Comparison of ENCODE assay signal across 8 cellular contexts in genomic region chr13:110615322-110616102, GRCh38. TPM values are rescaled to one million over a fixed set of nuclear protein-coding genes. Genes with fewer than 3 reads are reported as not detected.
DNase-seq lines count a peak whose midpoint lies in the region; ATAC-seq and TF ChIP-seq lines count a peak whose summit lies in the region.

Gene NAXD (plus strand): TSS chr13:110615545. CDS start chr13:110615602, 57 bp downstream.

- no peaks in the 10 kb centered on the region for H3K27me3 ChIP-seq in kidney epithelial cell (ENCODE audit: control insufficient read depth, insufficient read depth, low read length)

- peak within 1 kb of the TSS; percentile 96 for H3K27ac Mint-ChIP-seq in activated CD4-positive, alpha-beta T cell treated with anti-CD3 and anti-CD28 coated beads for 36 hours

- peak within 1 kb of the TSS; percentile 92 for H3K4me3 ChIP-seq in choroid plexus epithelial cell (ENCODE audit: low read depth, low read length)
- H3K4me3 ChIP-seq in kidney epithelial cell (ENCODE audit: low read depth, low read length): peak within 1 kb of the TSS; percentile 74

- ATAC-seq in GM19025 (IDR thresholded peaks at IDR 0.05; ENCODE audit: low read depth, unreplicated experiment) (peak; percentile 75), HG03342 (IDR thresholded peaks at IDR 0.05; ENCODE audit: unreplicated experiment) (peak; percentile 82)
- ATAC-seq in activated CD4-positive, alpha-beta T cell treated with anti-CD3 and anti-CD28 coated beads for 36 hours: peak; percentile 94

- intact Hi-C loops in activated CD4-positive, alpha-beta T cell treated with anti-CD3 and anti-CD28 coated beads for 36 hours (cut with DNase I, micrococcal nuclease): loop anchor here (1.0 to 10.0 kb wide), 9 partner anchors 54 to 569 kb away; partner anchors contain the start of genes RAB20 (in 2 of the 2), ANKRD10 (in 1 of the 2), CARS2 (in 1 of the 2) and ING1 (in 1 of the 2)

- H3K4me1 Mint-ChIP-seq in activated CD4-positive, alpha-beta T cell treated with anti-CD3 and anti-CD28 coated beads for 36 hours: peaks cover 41% of the 10 kb centered on the region

- H3K27me3 Mint-ChIP-seq in activated CD4-positive, alpha-beta T cell treated with anti-CD3 and anti-CD28 coated beads for 36 hours: no peaks in the 10 kb centered on the region

- H3K36me3 ChIP-seq in kidney epithelial cell (ENCODE audit: control insufficient read depth, insufficient read depth, low read length): no peaks in the 10 kb centered on the region

- no peaks in the 10 kb centered on the region for H3K9me3 Mint-ChIP-seq in activated CD4-positive, alpha-beta T cell treated with anti-CD3 and anti-CD28 coated beads for 36 hours (ENCODE audit: low read depth)

- DNase-seq in AG09319 (ENCODE audit: extremely low read depth, low read depth) (peak; percentile 85), NCI-H446 (lab: John Stamatoyannopoulos, UW) (peak; percentile 8 to 67), choroid plexus epithelial cell (ENCODE audit: low read depth) (peak; percentile 98), kidney epithelial cell (ENCODE audit: low read depth) (peak; percentile 74)
- peak; percentile 92 for DNase-seq in activated CD4-positive, alpha-beta T cell treated with anti-CD3 and anti-CD28 coated beads for 36 hours
- DNase-seq in stimulated activated CD4-positive, alpha-beta T cell treated with anti-CD3 and anti-CD28 coated beads, Interleukin-15, amount 100 ng/mL, for 48 hours (ENCODE audit: low read depth in 2 of 2): peak; percentile 75 to 80

- POLR2A ChIA-PET in activated CD4-positive, alpha-beta T cell treated with anti-CD3 and anti-CD28 coated beads for 36 hours (lab: Charles Lee): interaction anchor here (1.0 kb wide), 1 partner anchor 97 kb away, joined by 4 read pairs; no protein-coding TSS in a partner anchor

- no peak for TF ChIP-seq CTCF in AG09319 (IDR thresholded peaks at IDR 0.05; ENCODE audit: low read depth, low read length)
- TF ChIP-seq CTCF in choroid plexus epithelial cell (conservative IDR thresholded peaks at IDR 0.05; ENCODE audit: low read depth, low read length): no peak
- no peak for TF ChIP-seq CTCF in kidney epithelial cell (IDR thresholded peaks at IDR 0.05; ENCODE audit: insufficient read depth, low read length, poor library complexity, severe bottlenecking)

- peak within 1 kb of the TSS; percentile 88 for H3K4me3 Mint-ChIP-seq in activated CD4-positive, alpha-beta T cell treated with anti-CD3 and anti-CD28 coated beads for 36 hours

- CTCF ChIA-PET in activated CD4-positive, alpha-beta T cell treated with anti-CD3 and anti-CD28 coated beads for 36 hours (lab: Charles Lee): interaction anchor here (0.6 to 1.2 kb wide), 4 partner anchors 9 to 540 kb away, joined by 3 read pairs; no protein-coding TSS in a partner anchor

- H3K36me3 Mint-ChIP-seq in activated CD4-positive, alpha-beta T cell treated with anti-CD3 and anti-CD28 coated beads for 36 hours (ENCODE audit: low read depth): peaks cover 14% of the 10 kb centered on the region

RNA-seq across cellular contexts. Expression of gene NAXD, which starts in this region (rescaled TPM):
- total RNA-seq in activated CD4-positive, alpha-beta T cell treated with anti-CD3 and anti-CD28 coated beads for 36 hours: 10 to 100 TPM; 19.6 to 23.3 TPM
- 25.6 and 27.9 TPM in 2 replicates for total RNA-seq in kidney epithelial cell

Comparison
In these comparisons a context has a peak if more than half of its experiments do, and no peak if none do; other contexts are left out.
1. Peak in every context shown above with its lines: DNase-seq, ATAC-seq and H3K4me3 ChIP-seq.
2. DNase-seq: peak in every context shown above with its lines; median percentile 98 in choroid plexus epithelial cell; 92 in activated CD4-positive, alpha-beta T cell treated with anti-CD3 and anti-CD28 coated beads for 36 hours; 85 in AG09319; 78 in stimulated activated CD4-positive, alpha-beta T cell treated with anti-CD3 and anti-CD28 coated beads, Interleukin-15, amount 100 ng/mL, for 48 hours; 74 in kidney epithelial cell; 38 in NCI-H446.